In genomic region chr12:116592116-116592637, GRCh38 we compare ENCODE assay signal across 12 cellular contexts. TPM values are rescaled to one million over a fixed set of nuclear protein-coding genes. Genes with fewer than 3 reads are reported as not detected.
DNase-seq lines count a peak whose midpoint lies in the region; ATAC-seq and TF ChIP-seq lines count a peak whose summit lies in the region.
"Had no signal": no experiment of that assay in that cellular context is flagged by ENCODE, and none has a peak within 500 bp of the region (broad histone marks: within the 10 kb centered on the region; RNA-seq: fewer than 3 reads in every experiment).

No MANE protein-coding gene starts in this region.

- DNase-seq in Right ventricle myocardium superior (peak; percentile 71), right atrium auricular region (ENCODE audit: low spot score) (no peak), fibroblast of the aortic adventitia (ENCODE audit: low read depth) (peak; percentile 75), nephron progenitor cell (no peak), vagina (ENCODE audit: extremely low spot score in 2 of 2) (no peak), WERI-Rb-1 (no peak)
- no peak for DNase-seq in activated T-cell treated with anti-CD3 and anti-CD28 coated beads, Interleukin-2, amount 50 U/mL, for 1 hour
- DNase-seq: COR-L47, glutamatergic neuron, NCI-H1436 treated with DMSO at 0.1 percent for 48 hours had no signal

- H3K9me3 ChIP-seq in right atrium auricular region, result no peaks in the 10 kb centered on the region
- H3K9me3 ChIP-seq in vagina, result no peaks in the 10 kb centered on the region
- H3K9me3 ChIP-seq in WERI-Rb-1 (ENCODE audit: severe bottlenecking), result no peaks in the 10 kb centered on the region

- no peaks in the 10 kb centered on the region for H3K36me3 Mint-ChIP-seq in nephron progenitor cell (ENCODE audit: low read depth)

- H3K4me3 Mint-ChIP-seq in nephron progenitor cell, result no peak overlapping the region

- peaks cover 20% of the 10 kb centered on the region for H3K4me1 Mint-ChIP-seq in nephron progenitor cell

- H3K27me3 Mint-ChIP-seq in nephron progenitor cell (ENCODE audit: low read depth, poor library complexity), result peaks cover 7% of the 10 kb centered on the region

- TF ChIP-seq CTCF in right atrium auricular region (IDR thresholded peaks at IDR 0.05) (no peak), fibroblast of the aortic adventitia (IDR thresholded peaks at IDR 0.05; ENCODE audit: insufficient read depth, low read length) (no peak), nephron progenitor cell (IDR thresholded peaks at IDR 0.05) (no peak), vagina (IDR thresholded peaks at IDR 0.05) (no peak), WERI-Rb-1 (IDR thresholded peaks at IDR 0.05; ENCODE audit: low read depth, low read length) (no peak)

- H3K4me3 ChIP-seq in right atrium auricular region, result no peak overlapping the region
- no peak overlapping the region for H3K4me3 ChIP-seq in fibroblast of the aortic adventitia (ENCODE audit: low read depth, low read length)
- no peak overlapping the region for H3K4me3 ChIP-seq in vagina
- no peak overlapping the region for H3K4me3 ChIP-seq in WERI-Rb-1 (ENCODE audit: low read depth, low read length)

- peak overlapping the region; percentile 46 for H3K27ac Mint-ChIP-seq in nephron progenitor cell

- H3K4me1 ChIP-seq in right atrium auricular region (peaks cover 0 to 23% of the 10 kb centered on the region in 2 donors), vagina (peaks cover 31% of the 10 kb centered on the region)

- ATAC-seq in Right ventricle myocardium superior (ENCODE audit: poor library complexity), result peak; percentile 42
- ATAC-seq in HG03469 (IDR thresholded peaks at IDR 0.05; ENCODE audit: unreplicated experiment), result no peak

- no peak for TF ChIP-seq POLR2A in vagina (IDR thresholded peaks at IDR 0.05)

- intact Hi-C loops in Right ventricle myocardium superior (cut with DNase I), result loop anchor here (10.0 kb wide), 1 partner anchor 127 kb away; no protein-coding TSS in a partner anchor
- intact Hi-C loops in vagina (cut with DNase I), result loop anchor here (10.0 kb wide), 1 partner anchor 157 kb away; no protein-coding TSS in a partner anchor

- H3K27ac ChIP-seq in right atrium auricular region (peak overlapping the region in 1 of 2 donors; percentile 6), vagina (peak overlapping the region; percentile 35), WERI-Rb-1 (no peak overlapping the region)

- no peaks in the 10 kb centered on the region for H3K27me3 ChIP-seq in right atrium auricular region
- no peaks in the 10 kb centered on the region for H3K27me3 ChIP-seq in vagina
- no peaks in the 10 kb centered on the region for H3K27me3 ChIP-seq in WERI-Rb-1 (ENCODE audit: insufficient read depth, low read depth, severe bottlenecking)

- H3K9me3 Mint-ChIP-seq in nephron progenitor cell, result no peaks in the 10 kb centered on the region

- H3K36me3 ChIP-seq in right atrium auricular region (no peaks in the 10 kb centered on the region), vagina (no peaks in the 10 kb centered on the region), WERI-Rb-1 (no peaks in the 10 kb centered on the region)

RNA-seq across cellular contexts. Expression of gene MAP1LC3B2, which starts 33.0 kb away (rescaled TPM):
- total RNA-seq in Right ventricle myocardium superior (4.1 TPM), right atrium auricular region (1 to 10 TPM; 1.0 to 1.4 TPM), fibroblast of the aortic adventitia (ENCODE audit: low replicate concordance) (not detected in 2 replicates), vagina (not detected)
- total RNA-seq: SK-MEL-5 had no signal

Comparison
In these comparisons a context has a peak if more than half of its experiments do, and no peak if none do; other contexts are left out.
1. DNase-seq: peak in Right ventricle myocardium superior (single experiment) and fibroblast of the aortic adventitia (single experiment); none in right atrium auricular region (single experiment), nephron progenitor cell (single experiment), vagina (0 of 2), WERI-Rb-1 (single experiment) and activated T-cell treated with anti-CD3 and anti-CD28 coated beads, Interleukin-2, amount 50 U/mL, for 1 hour (single experiment).